15 cellular contexts compared by ENCODE assay signal in the genomic region with DNA sequence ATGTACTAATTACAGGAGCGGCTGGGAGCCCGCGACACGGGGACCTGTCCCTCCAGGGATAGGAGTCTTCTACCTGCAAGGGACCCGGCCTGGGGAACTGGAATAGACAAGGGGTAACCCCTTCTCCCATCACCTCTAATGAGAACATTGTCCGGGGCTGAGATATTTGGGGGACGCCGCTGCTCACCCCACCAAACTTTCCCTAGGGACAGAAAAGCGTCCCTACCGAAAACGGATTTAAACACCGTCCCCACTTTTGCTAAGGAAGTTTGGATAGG. TPM values are rescaled to one million over a fixed set of nuclear protein-coding genes. Genes with fewer than 3 reads are reported as not detected.
DNase-seq lines count a peak whose midpoint lies in the region; ATAC-seq and TF ChIP-seq lines count a peak whose summit lies in the region.
"Had no signal": no experiment of that assay in that cellular context is flagged by ENCODE, and none has a peak within 500 bp of the region (broad histone marks: within the 10 kb centered on the region; RNA-seq: fewer than 3 reads in every experiment).

No MANE protein-coding gene starts in this region.

- H3K9me3 ChIP-seq in esophagus (ENCODE audit: control insufficient read depth in 2 of 2, insufficient read depth in 1 of 2, low read depth in 1 of 2, low read length in 1 of 2) (peaks cover 0 to 5% of the 10 kb centered on the region in 2 donors), upper lobe of left lung (no peaks in the 10 kb centered on the region)

- WGBS in esophagus, 2 donors = 8% methylated on average over 12 of the region's 12 CpGs
- WGBS in upper lobe of left lung, 2 donors = 3 to 16% methylated on average over 9 to 12 of the region's 12 CpGs

- H3K27me3 ChIP-seq in esophagus (ENCODE audit: control insufficient read depth in 1 of 2, insufficient read depth in 2 of 2, low read length in 2 of 2) (peaks cover 4 to 21% of the 10 kb centered on the region in 2 donors), upper lobe of left lung (peaks cover 0 to 47% (median 23%) of the 10 kb centered on the region in 4 donors)

- TF ChIP-seq CTCF in nephron (IDR thresholded peaks at IDR 0.05; ENCODE audit: unreplicated experiment in 3 of 3) (no peak), upper lobe of left lung (IDR thresholded peaks at IDR 0.05) (no peak)

- no peak for DNase-seq in activated naive CD8-positive, alpha-beta T cell treated with anti-CD3 and anti-CD28 coated beads, Interleukin-2, amount 10 ng/mL, durations not matched to agents 7 days and 5 days
- DNase-seq in activated naive CD8-positive, alpha-beta T cell treated with anti-CD3 and anti-CD28 coated beads, Interleukin-2, amount 50 U/mL, for 24 hours = no peak
- DNase-seq in upper lobe of left lung (no peak), retina (no peak)
- DNase-seq: ACHN; activated naive CD4-positive, alpha-beta T cell treated with Interleukin-2 at 50 U/mL for 16 hours; effector memory CD8-positive, alpha-beta T cell; GOT3; NCI-H524; SHP77 had no signal

- no peak for ATAC-seq in activated naive CD8-positive, alpha-beta T cell treated with anti-CD3 and anti-CD28 coated beads, Interleukin-2, amount 10 ng/mL, durations not matched to agents 7 days and 5 days (ENCODE audit: low read depth)
- ATAC-seq in activated naive CD8-positive, alpha-beta T cell treated with anti-CD3 and anti-CD28 coated beads, Interleukin-2, amount 50 U/mL, for 24 hours = no peak
- ATAC-seq in upper lobe of left lung (ENCODE audit: low FRiP score in 2 of 2) (no peak), GM21381 (IDR thresholded peaks at IDR 0.05; ENCODE audit: unreplicated experiment) (no peak), SK-N-SH treated with all-trans-retinoic acid at 6 μM for 48 hours (no peak)
- ATAC-seq: effector memory CD8-positive, alpha-beta T cell; stimulated activated effector memory CD8-positive, alpha-beta T cell treated with anti-CD3 and anti-CD28 coated beads, Interleukin-12 subunit alpha, Interleukin-12 subunit beta, amount 100 ng/mL, for 72 hours had no signal

- H3K36me3 ChIP-seq in esophagus (ENCODE audit: control insufficient read depth in 2 of 2, insufficient read depth in 2 of 2, low read length in 1 of 2) (no peaks in the 10 kb centered on the region), upper lobe of left lung (no peaks in the 10 kb centered on the region)

- H3K4me1 ChIP-seq in esophagus (ENCODE audit: control insufficient read depth in 2 of 2, insufficient read depth in 2 of 2, low read length in 1 of 2) = peaks cover 9 to 16% of the 10 kb centered on the region in 2 donors
- H3K4me1 ChIP-seq in upper lobe of left lung = peaks cover 15 to 54% (median 27%) of the 10 kb centered on the region in 4 donors

- no peaks in the 10 kb centered on the region for H3K9me3 Mint-ChIP-seq in activated naive CD8-positive, alpha-beta T cell treated with anti-CD3 and anti-CD28 coated beads, Interleukin-2, amount 10 ng/mL, durations not matched to agents 7 days and 5 days
- H3K9me3 Mint-ChIP-seq in activated naive CD8-positive, alpha-beta T cell treated with anti-CD3 and anti-CD28 coated beads, Interleukin-2, amount 50 U/mL, for 24 hours = no peaks in the 10 kb centered on the region
- no peaks in the 10 kb centered on the region for H3K9me3 Mint-ChIP-seq in nephron
- H3K9me3 Mint-ChIP-seq: effector memory CD8-positive, alpha-beta T cell; stimulated activated effector memory CD8-positive, alpha-beta T cell treated with anti-CD3 and anti-CD28 coated beads, Interleukin-12 subunit alpha, Interleukin-12 subunit beta, amount 100 ng/mL, for 72 hours had no signal

- POLR2A ChIA-PET in activated naive CD8-positive, alpha-beta T cell treated with anti-CD3 and anti-CD28 coated beads, Interleukin-2, amount 10 ng/mL, durations not matched to agents 7 days and 5 days (lab: Charles Lee) = no interaction called here

- no peak for TF ChIP-seq POLR2A in upper lobe of left lung (IDR thresholded peaks at IDR 0.05)

- peaks cover 4% of the 10 kb centered on the region for H3K4me1 Mint-ChIP-seq in activated naive CD8-positive, alpha-beta T cell treated with anti-CD3 and anti-CD28 coated beads, Interleukin-2, amount 10 ng/mL, durations not matched to agents 7 days and 5 days
- H3K4me1 Mint-ChIP-seq in activated naive CD8-positive, alpha-beta T cell treated with anti-CD3 and anti-CD28 coated beads, Interleukin-2, amount 50 U/mL, for 24 hours = peaks cover 11% of the 10 kb centered on the region
- peaks cover 45% of the 10 kb centered on the region for H3K4me1 Mint-ChIP-seq in nephron
- H3K4me1 Mint-ChIP-seq: stimulated activated effector memory CD8-positive, alpha-beta T cell treated with anti-CD3 and anti-CD28 coated beads, Interleukin-12 subunit alpha, Interleukin-12 subunit beta, amount 100 ng/mL, for 72 hours had no signal

- no peak for TF ChIP-seq EP300 in upper lobe of left lung (IDR thresholded peaks at IDR 0.05)

- peaks cover 1% of the 10 kb centered on the region for H3K36me3 Mint-ChIP-seq in activated naive CD8-positive, alpha-beta T cell treated with anti-CD3 and anti-CD28 coated beads, Interleukin-2, amount 10 ng/mL, durations not matched to agents 7 days and 5 days
- H3K36me3 Mint-ChIP-seq in activated naive CD8-positive, alpha-beta T cell treated with anti-CD3 and anti-CD28 coated beads, Interleukin-2, amount 50 U/mL, for 24 hours (ENCODE audit: low read depth) = peaks cover 2% of the 10 kb centered on the region
- H3K36me3 Mint-ChIP-seq in nephron (ENCODE audit: low read depth) = peaks cover under 1% of the 10 kb centered on the region
- H3K36me3 Mint-ChIP-seq: stimulated activated effector memory CD8-positive, alpha-beta T cell treated with anti-CD3 and anti-CD28 coated beads, Interleukin-12 subunit alpha, Interleukin-12 subunit beta, amount 100 ng/mL, for 72 hours had no signal

- H3K4me3 ChIP-seq in esophagus (ENCODE audit: low read depth in 1 of 2, low read length in 2 of 2) (peak overlapping the region; percentile 16 to 35), upper lobe of left lung (peak overlapping the region in 3 of 4 donors; percentile 21 to 35 (median 33))

- peaks cover 59% of the 10 kb centered on the region for H3K27me3 Mint-ChIP-seq in activated naive CD8-positive, alpha-beta T cell treated with anti-CD3 and anti-CD28 coated beads, Interleukin-2, amount 10 ng/mL, durations not matched to agents 7 days and 5 days
- H3K27me3 Mint-ChIP-seq in activated naive CD8-positive, alpha-beta T cell treated with anti-CD3 and anti-CD28 coated beads, Interleukin-2, amount 50 U/mL, for 24 hours = peaks cover 68% of the 10 kb centered on the region
- peaks cover 95% of the 10 kb centered on the region for H3K27me3 Mint-ChIP-seq in nephron (ENCODE audit: low read depth)

- no peak overlapping the region for H3K4me3 Mint-ChIP-seq in activated naive CD8-positive, alpha-beta T cell treated with anti-CD3 and anti-CD28 coated beads, Interleukin-2, amount 10 ng/mL, durations not matched to agents 7 days and 5 days
- H3K4me3 Mint-ChIP-seq in activated naive CD8-positive, alpha-beta T cell treated with anti-CD3 and anti-CD28 coated beads, Interleukin-2, amount 50 U/mL, for 24 hours = no peak overlapping the region
- H3K4me3 Mint-ChIP-seq in nephron = peak overlapping the region; percentile 84 to 86 (median 85)
- H3K4me3 Mint-ChIP-seq: effector memory CD8-positive, alpha-beta T cell; stimulated activated effector memory CD8-positive, alpha-beta T cell treated with anti-CD3 and anti-CD28 coated beads, Interleukin-12 subunit alpha, Interleukin-12 subunit beta, amount 100 ng/mL, for 72 hours had no signal

- no peak overlapping the region for H3K27ac ChIP-seq in esophagus (ENCODE audit: low read depth in 2 of 2, low read length in 1 of 2)
- H3K27ac ChIP-seq in upper lobe of left lung = no peak overlapping the region

- H3K27ac Mint-ChIP-seq in activated naive CD8-positive, alpha-beta T cell treated with anti-CD3 and anti-CD28 coated beads, Interleukin-2, amount 10 ng/mL, durations not matched to agents 7 days and 5 days = peak overlapping the region; percentile 21
- no peak overlapping the region for H3K27ac Mint-ChIP-seq in activated naive CD8-positive, alpha-beta T cell treated with anti-CD3 and anti-CD28 coated beads, Interleukin-2, amount 50 U/mL, for 24 hours
- H3K27ac Mint-ChIP-seq in nephron = no peak overlapping the region
- H3K27ac Mint-ChIP-seq: effector memory CD8-positive, alpha-beta T cell; stimulated activated effector memory CD8-positive, alpha-beta T cell treated with anti-CD3 and anti-CD28 coated beads, Interleukin-12 subunit alpha, Interleukin-12 subunit beta, amount 100 ng/mL, for 72 hours had no signal

TF ChIP-seq in SK-N-SH treated with all-trans-retinoic acid at 6 μM for 48 hours, 23 proteins besides CTCF, POLR2A, EP300 and RAD21 (continues in another document):
- no peak for TF ChIP-seq ISL1 (CRISPR knock-in tag; IDR thresholded peaks at IDR 0.05)
- no peak for TF ChIP-seq ZFP30 (CRISPR knock-in tag; IDR thresholded peaks at IDR 0.05)
- no peak for TF ChIP-seq OSR1 (CRISPR knock-in tag; IDR thresholded peaks at IDR 0.05)
- no peak for TF ChIP-seq ZNF70 (CRISPR knock-in tag; IDR thresholded peaks at IDR 0.05)
- TF ChIP-seq TSHZ2 (CRISPR knock-in tag; IDR thresholded peaks at IDR 0.05) = no peak
- no peak for TF ChIP-seq BACH2 (CRISPR knock-in tag; IDR thresholded peaks at IDR 0.05; ENCODE audit: borderline replicate concordance)

RNA-seq across cellular contexts. Expression of gene SOX9, which starts 3.4 kb away (rescaled TPM):
- total RNA-seq in activated naive CD8-positive, alpha-beta T cell treated with anti-CD3 and anti-CD28 coated beads, Interleukin-2, amount 10 ng/mL, durations not matched to agents 7 days and 5 days = not detected
- 10 to 100 TPM in 1 of 2 donors, 1 to 10 TPM in 1; 3.7 to 11.4 TPM for polyA plus RNA-seq in esophagus
- total RNA-seq in upper lobe of left lung = 10 to 100 TPM in 1 of 6 donors, 1 to 10 TPM in 5; 3.3 to 10.7 (median 4.3) TPM

Comparison
In these comparisons a context has a peak if more than half of its experiments do, and no peak if none do; other contexts are left out.
1. H3K4me3 Mint-ChIP-seq: peak in nephron (3 of 3); none in activated naive CD8-positive, alpha-beta T cell treated with anti-CD3 and anti-CD28 coated beads, Interleukin-2, amount 10 ng/mL, durations not matched to agents 7 days and 5 days (single experiment) and activated naive CD8-positive, alpha-beta T cell treated with anti-CD3 and anti-CD28 coated beads, Interleukin-2, amount 50 U/mL, for 24 hours (single experiment).
2. RNA of gene SOX9, which starts 3.4 kb away (total RNA-seq): 3.3 to 10.7 TPM in upper lobe of left lung; not detected in activated naive CD8-positive, alpha-beta T cell treated with anti-CD3 and anti-CD28 coated beads, Interleukin-2, amount 10 ng/mL, durations not matched to agents 7 days and 5 days; every median in the first group is over 4 times any median in the second.